Comparison of ENCODE assay signal across 1 cellular context in genomic region chr12:56903374-56903773, GRCh38.
TF ChIP-seq lines count a peak whose summit lies in the region.

No MANE protein-coding gene starts in this region.

TF ChIP-seq in liver, 16 proteins besides CTCF, POLR2A, EP300 and RAD21 (continued from another document):
- TF ChIP-seq ATF3 (IDR thresholded peaks at IDR 0.05): no peak
- TF ChIP-seq GABPA (IDR thresholded peaks at IDR 0.05 in 1 of 2, conservative IDR thresholded peaks at IDR 0.05 in 1 of 2): no peak
- TF ChIP-seq JUND (IDR thresholded peaks at IDR 0.05): no peak
- no peak for TF ChIP-seq NR2F2 (IDR thresholded peaks at IDR 0.05)
